1 cellular context compared by ENCODE assay signal in genomic region chr15:57376695-57377477, GRCh38.
TF ChIP-seq lines count a peak whose summit lies in the region.

No MANE protein-coding gene starts in this region.

TF ChIP-seq in HepG2, 621 proteins besides CTCF, POLR2A, EP300 and RAD21 (continued from another document and continues in another):
- no peak for TF ChIP-seq ELK4 (CRISPR knock-in tag; IDR thresholded peaks at IDR 0.05; ENCODE audit: borderline replicate concordance)
- TF ChIP-seq GTF2F1 (IDR thresholded peaks at IDR 0.05; ENCODE audit: low read length) = no peak
- TF ChIP-seq REL (CRISPR knock-in tag; conservative IDR thresholded peaks at IDR 0.05) = no peak
- peak; percentile 87 for TF ChIP-seq ZNF687 (CRISPR knock-in tag; IDR thresholded peaks at IDR 0.05)
- no peak for TF ChIP-seq ATF7-NPFF (CRISPR knock-in tag; IDR thresholded peaks at IDR 0.05; ENCODE audit: low read depth)
- TF ChIP-seq ZNF512B (CRISPR knock-in tag; IDR thresholded peaks at IDR 0.05; ENCODE audit: borderline replicate concordance) = no peak
- peak; percentile 46 for TF ChIP-seq ZNF407 (CRISPR knock-in tag; IDR thresholded peaks at IDR 0.05; ENCODE audit: not compliant biosample characterization)
- peak; percentile 83 for TF ChIP-seq PATZ1 (CRISPR knock-in tag; IDR thresholded peaks at IDR 0.05)
- no peak for TF ChIP-seq GFI1 (CRISPR knock-in tag; IDR thresholded peaks at IDR 0.05; ENCODE audit: borderline replicate concordance)
- no peak; the same call in 1 of the 2 replicates for TF ChIP-seq YEATS4 (CRISPR knock-in tag; IDR thresholded peaks at IDR 0.05; ENCODE audit: borderline replicate concordance)
- TF ChIP-seq ZFP90 (CRISPR knock-in tag; IDR thresholded peaks at IDR 0.05; ENCODE audit: borderline replicate concordance) = no peak
- TF ChIP-seq POLR2G (IDR thresholded peaks at IDR 0.05; ENCODE audit: low read depth, low read length) = no peak
- no peak for TF ChIP-seq ZUFSP (CRISPR knock-in tag; IDR thresholded peaks at IDR 0.05; ENCODE audit: borderline replicate concordance)
- TF ChIP-seq ZBTB38 (CRISPR knock-in tag; IDR thresholded peaks at IDR 0.05) = no peak
- TF ChIP-seq PRDM10 (CRISPR knock-in tag; IDR thresholded peaks at IDR 0.05; ENCODE audit: low read depth) = peak; percentile 51
- peak; percentile 76; the same call in 1 of the 2 replicates for TF ChIP-seq ZNF264 (CRISPR knock-in tag; IDR thresholded peaks at IDR 0.05)
- no peak for TF ChIP-seq MLLT10 (CRISPR knock-in tag; IDR thresholded peaks at IDR 0.05)
- no peak for TF ChIP-seq ZNF619 (CRISPR knock-in tag; IDR thresholded peaks at IDR 0.05)
- no peak for TF ChIP-seq CC2D1A (CRISPR knock-in tag; IDR thresholded peaks at IDR 0.05)
- no peak for TF ChIP-seq FOXP1 (IDR thresholded peaks at IDR 0.05)
- no peak; the same call in 1 of the 2 replicates for TF ChIP-seq FOXP1 (CRISPR knock-in tag; IDR thresholded peaks at IDR 0.05)
- TF ChIP-seq ZMAT5 (CRISPR knock-in tag; IDR thresholded peaks at IDR 0.05; ENCODE audit: borderline replicate concordance, low read depth) = no peak
- TF ChIP-seq HCFC1 (IDR thresholded peaks at IDR 0.05; ENCODE audit: low read depth, low read length) = no peak
- no peak for TF ChIP-seq BRCA1 (CRISPR knock-in tag; IDR thresholded peaks at IDR 0.05)
- TF ChIP-seq GLI4 (CRISPR knock-in tag; IDR thresholded peaks at IDR 0.05; ENCODE audit: borderline replicate concordance) = 0 out of 2 replicates have a peak, but pooled peaks have one; percentile 58
- no peak for TF ChIP-seq ZNF431 (CRISPR knock-in tag; IDR thresholded peaks at IDR 0.05; ENCODE audit: borderline replicate concordance, low read depth)
- TF ChIP-seq LBX2 (CRISPR knock-in tag; IDR thresholded peaks at IDR 0.05; ENCODE audit: borderline replicate concordance) = no peak
- TF ChIP-seq FOXK1 (CRISPR knock-in tag; IDR thresholded peaks at IDR 0.05; ENCODE audit: borderline replicate concordance, low read depth) = 0 out of 2 replicates have a peak, but pooled peaks have one; percentile 8
